ENCODE assay signal across 1 cellular context in the genomic region with DNA sequence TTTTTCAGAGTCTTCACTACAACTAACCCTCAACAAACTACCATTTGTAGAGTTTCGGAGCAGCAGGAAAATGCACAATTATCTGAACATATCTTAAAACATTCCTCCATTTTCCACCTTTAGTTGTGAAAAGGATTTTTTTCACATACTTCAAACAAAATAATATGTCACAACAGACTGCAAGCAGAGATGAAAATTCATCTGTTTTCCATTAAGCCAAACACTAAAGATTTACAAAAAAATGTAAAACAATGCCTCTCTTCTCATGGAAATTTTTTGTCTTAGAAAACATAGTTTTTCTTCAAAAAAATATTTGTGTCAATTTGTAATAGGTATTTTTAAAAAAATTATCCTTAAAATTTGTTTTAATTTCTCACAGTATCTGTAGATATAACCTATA.
TF ChIP-seq lines count a peak whose summit lies in the region.

No MANE protein-coding gene starts in this region.

TF ChIP-seq in GM23338, 12 proteins besides CTCF, POLR2A, EP300 and RAD21:
- TF ChIP-seq, protein P1, sequence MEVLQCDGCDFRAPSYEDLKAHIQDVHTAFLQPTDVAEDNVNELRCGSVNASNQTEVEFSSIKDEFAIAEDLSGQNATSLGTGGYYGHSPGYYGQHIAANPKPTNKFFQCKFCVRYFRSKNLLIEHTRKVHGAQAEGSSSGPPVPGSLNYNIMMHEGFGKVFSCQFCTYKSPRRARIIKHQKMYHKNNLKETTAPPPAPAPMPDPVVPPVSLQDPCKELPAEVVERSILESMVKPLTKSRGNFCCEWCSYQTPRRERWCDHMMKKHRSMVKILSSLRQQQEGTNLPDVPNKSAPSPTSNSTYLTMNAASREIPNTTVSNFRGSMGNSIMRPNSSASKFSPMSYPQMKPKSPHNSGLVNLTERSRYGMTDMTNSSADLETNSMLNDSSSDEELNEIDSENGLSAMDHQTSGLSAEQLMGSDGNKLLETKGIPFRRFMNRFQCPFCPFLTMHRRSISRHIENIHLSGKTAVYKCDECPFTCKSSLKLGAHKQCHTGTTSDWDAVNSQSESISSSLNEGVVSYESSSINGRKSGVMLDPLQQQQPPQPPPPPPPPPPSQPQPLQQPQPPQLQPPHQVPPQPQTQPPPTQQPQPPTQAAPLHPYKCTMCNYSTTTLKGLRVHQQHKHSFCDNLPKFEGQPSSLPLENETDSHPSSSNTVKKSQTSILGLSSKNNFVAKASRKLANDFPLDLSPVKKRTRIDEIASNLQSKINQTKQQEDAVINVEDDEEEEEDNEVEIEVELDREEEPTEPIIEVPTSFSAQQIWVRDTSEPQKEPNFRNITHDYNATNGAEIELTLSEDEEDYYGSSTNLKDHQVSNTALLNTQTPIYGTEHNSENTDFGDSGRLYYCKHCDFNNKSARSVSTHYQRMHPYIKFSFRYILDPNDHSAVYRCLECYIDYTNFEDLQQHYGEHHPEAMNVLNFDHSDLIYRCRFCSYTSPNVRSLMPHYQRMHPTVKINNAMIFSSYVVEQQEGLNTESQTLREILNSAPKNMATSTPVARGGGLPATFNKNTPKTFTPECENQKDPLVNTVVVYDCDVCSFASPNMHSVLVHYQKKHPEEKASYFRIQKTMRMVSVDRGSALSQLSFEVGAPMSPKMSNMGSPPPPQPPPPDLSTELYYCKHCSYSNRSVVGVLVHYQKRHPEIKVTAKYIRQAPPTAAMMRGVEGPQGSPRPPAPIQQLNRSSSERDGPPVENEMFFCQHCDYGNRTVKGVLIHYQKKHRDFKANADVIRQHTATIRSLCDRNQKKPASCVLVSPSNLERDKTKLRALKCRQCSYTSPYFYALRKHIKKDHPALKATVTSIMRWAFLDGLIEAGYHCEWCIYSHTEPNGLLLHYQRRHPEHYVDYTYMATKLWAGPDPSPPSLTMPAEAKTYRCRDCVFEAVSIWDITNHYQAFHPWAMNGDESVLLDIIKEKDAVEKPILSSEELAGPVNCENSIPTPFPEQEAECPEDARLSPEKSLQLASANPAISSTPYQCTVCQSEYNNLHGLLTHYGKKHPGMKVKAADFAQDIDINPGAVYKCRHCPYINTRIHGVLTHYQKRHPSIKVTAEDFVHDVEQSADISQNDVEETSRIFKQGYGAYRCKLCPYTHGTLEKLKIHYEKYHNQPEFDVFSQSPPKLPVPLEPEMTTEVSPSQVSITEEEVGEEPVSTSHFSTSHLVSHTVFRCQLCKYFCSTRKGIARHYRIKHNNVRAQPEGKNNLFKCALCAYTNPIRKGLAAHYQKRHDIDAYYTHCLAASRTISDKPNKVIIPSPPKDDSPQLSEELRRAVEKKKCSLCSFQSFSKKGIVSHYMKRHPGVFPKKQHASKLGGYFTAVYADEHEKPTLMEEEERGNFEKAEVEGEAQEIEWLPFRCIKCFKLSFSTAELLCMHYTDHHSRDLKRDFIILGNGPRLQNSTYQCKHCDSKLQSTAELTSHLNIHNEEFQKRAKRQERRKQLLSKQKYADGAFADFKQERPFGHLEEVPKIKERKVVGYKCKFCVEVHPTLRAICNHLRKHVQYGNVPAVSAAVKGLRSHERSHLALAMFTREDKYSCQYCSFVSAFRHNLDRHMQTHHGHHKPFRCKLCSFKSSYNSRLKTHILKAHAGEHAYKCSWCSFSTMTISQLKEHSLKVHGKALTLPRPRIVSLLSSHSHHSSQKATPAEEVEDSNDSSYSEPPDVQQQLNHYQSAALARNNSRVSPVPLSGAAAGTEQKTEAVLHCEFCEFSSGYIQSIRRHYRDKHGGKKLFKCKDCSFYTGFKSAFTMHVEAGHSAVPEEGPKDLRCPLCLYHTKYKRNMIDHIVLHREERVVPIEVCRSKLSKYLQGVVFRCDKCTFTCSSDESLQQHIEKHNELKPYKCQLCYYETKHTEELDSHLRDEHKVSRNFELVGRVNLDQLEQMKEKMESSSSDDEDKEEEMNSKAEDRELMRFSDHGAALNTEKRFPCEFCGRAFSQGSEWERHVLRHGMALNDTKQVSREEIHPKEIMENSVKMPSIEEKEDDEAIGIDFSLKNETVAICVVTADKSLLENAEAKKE (CRISPR knock-in tag; IDR thresholded peaks at IDR 0.05): no peak
- TF ChIP-seq EZH2phosphoT487 (IDR thresholded peaks at IDR 0.05; ENCODE audit: unreplicated experiment) (no peak), POLR2AphosphoS5 (IDR thresholded peaks at IDR 0.05; ENCODE audit: low read depth) (no peak), JUNB (IDR thresholded peaks at IDR 0.05; ENCODE audit: unreplicated experiment) (no peak), NANOG (IDR thresholded peaks at IDR 0.05; ENCODE audit: borderline replicate concordance) (no peak), ZNF331 (CRISPR knock-in tag; IDR thresholded peaks at IDR 0.05; ENCODE audit: low read depth) (no peak), CREB1 (CRISPR knock-in tag; IDR thresholded peaks at IDR 0.05; ENCODE audit: low read depth) (no peak), STAT1 (IDR thresholded peaks at IDR 0.05; ENCODE audit: unreplicated experiment) (no peak), EZH2 (IDR thresholded peaks at IDR 0.05; ENCODE audit: low read depth, unreplicated experiment) (no peak), ZNF114 (CRISPR knock-in tag; IDR thresholded peaks at IDR 0.05) (no peak)
- TF ChIP-seq, protein P2, sequence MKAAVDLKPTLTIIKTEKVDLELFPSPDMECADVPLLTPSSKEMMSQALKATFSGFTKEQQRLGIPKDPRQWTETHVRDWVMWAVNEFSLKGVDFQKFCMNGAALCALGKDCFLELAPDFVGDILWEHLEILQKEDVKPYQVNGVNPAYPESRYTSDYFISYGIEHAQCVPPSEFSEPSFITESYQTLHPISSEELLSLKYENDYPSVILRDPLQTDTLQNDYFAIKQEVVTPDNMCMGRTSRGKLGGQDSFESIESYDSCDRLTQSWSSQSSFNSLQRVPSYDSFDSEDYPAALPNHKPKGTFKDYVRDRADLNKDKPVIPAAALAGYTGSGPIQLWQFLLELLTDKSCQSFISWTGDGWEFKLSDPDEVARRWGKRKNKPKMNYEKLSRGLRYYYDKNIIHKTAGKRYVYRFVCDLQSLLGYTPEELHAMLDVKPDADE (IDR thresholded peaks at IDR 0.05): no peak
- TF ChIP-seq, protein P3, sequence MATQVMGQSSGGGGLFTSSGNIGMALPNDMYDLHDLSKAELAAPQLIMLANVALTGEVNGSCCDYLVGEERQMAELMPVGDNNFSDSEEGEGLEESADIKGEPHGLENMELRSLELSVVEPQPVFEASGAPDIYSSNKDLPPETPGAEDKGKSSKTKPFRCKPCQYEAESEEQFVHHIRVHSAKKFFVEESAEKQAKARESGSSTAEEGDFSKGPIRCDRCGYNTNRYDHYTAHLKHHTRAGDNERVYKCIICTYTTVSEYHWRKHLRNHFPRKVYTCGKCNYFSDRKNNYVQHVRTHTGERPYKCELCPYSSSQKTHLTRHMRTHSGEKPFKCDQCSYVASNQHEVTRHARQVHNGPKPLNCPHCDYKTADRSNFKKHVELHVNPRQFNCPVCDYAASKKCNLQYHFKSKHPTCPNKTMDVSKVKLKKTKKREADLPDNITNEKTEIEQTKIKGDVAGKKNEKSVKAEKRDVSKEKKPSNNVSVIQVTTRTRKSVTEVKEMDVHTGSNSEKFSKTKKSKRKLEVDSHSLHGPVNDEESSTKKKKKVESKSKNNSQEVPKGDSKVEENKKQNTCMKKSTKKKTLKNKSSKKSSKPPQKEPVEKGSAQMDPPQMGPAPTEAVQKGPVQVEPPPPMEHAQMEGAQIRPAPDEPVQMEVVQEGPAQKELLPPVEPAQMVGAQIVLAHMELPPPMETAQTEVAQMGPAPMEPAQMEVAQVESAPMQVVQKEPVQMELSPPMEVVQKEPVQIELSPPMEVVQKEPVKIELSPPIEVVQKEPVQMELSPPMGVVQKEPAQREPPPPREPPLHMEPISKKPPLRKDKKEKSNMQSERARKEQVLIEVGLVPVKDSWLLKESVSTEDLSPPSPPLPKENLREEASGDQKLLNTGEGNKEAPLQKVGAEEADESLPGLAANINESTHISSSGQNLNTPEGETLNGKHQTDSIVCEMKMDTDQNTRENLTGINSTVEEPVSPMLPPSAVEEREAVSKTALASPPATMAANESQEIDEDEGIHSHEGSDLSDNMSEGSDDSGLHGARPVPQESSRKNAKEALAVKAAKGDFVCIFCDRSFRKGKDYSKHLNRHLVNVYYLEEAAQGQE (IDR thresholded peaks at IDR 0.05; ENCODE audit: unreplicated experiment): no peak
